ENCODE assay signal across 1 cellular context in genomic region chr19:1169921-1170885, GRCh38.
TF ChIP-seq lines count a peak whose summit lies in the region.

No MANE protein-coding gene starts in this region.

TF ChIP-seq in HEK293, 187 proteins besides CTCF, POLR2A, EP300 and RAD21 (continued from another document):
- TF ChIP-seq, protein P1, sequence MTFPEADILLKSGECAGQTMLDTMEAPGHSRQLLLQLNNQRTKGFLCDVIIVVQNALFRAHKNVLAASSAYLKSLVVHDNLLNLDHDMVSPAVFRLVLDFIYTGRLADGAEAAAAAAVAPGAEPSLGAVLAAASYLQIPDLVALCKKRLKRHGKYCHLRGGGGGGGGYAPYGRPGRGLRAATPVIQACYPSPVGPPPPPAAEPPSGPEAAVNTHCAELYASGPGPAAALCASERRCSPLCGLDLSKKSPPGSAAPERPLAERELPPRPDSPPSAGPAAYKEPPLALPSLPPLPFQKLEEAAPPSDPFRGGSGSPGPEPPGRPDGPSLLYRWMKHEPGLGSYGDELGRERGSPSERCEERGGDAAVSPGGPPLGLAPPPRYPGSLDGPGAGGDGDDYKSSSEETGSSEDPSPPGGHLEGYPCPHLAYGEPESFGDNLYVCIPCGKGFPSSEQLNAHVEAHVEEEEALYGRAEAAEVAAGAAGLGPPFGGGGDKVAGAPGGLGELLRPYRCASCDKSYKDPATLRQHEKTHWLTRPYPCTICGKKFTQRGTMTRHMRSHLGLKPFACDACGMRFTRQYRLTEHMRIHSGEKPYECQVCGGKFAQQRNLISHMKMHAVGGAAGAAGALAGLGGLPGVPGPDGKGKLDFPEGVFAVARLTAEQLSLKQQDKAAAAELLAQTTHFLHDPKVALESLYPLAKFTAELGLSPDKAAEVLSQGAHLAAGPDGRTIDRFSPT (tag by site-specific recombination; IDR thresholded peaks at IDR 0.05) = peak; percentile 9; the same call in 1 of the 2 replicates
- TF ChIP-seq ZNF16 (tag by site-specific recombination; IDR thresholded peaks at IDR 0.05; ENCODE audit: low read depth) = no peak
- TF ChIP-seq EGR2 (tag by site-specific recombination; IDR thresholded peaks at IDR 0.05; ENCODE audit: low read depth) = 0 out of 2 replicates have a peak, but pooled peaks have one; percentile 3
- no peak for TF ChIP-seq ZNF624 (tag by site-specific recombination; IDR thresholded peaks at IDR 0.05)
TF ChIP-seq in HEK293: peak in this region for 6.
